ENCODE assay signal across 1 cellular context in the genomic region with DNA sequence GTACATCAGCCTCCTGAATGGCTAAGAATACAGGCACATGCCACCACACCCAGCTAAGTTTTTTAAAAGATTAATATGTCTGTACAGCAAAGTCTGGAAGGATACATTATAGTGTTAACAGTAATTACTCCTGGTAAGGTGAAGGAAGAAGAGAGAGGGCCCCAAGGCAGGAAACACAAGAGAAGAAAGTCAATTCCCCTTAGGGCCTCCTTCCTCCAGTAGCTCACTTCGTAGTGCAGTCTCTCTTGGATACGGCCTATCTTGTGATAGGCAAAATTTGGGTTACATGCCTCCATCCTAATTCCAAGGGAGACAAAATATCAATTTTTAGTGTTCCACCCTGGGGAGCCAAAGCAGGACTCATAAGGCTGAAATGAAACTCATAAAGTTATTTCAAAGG.
TF ChIP-seq lines count a peak whose summit lies in the region.

No MANE protein-coding gene starts in this region.

TF ChIP-seq in HepG2, 621 proteins besides CTCF, POLR2A, EP300 and RAD21 (continued from another document):
- TF ChIP-seq SSRP1 (CRISPR knock-in tag; IDR thresholded peaks at IDR 0.05) (no peak), ZNF547 (CRISPR knock-in tag; IDR thresholded peaks at IDR 0.05) (no peak), ZSCAN25 (CRISPR knock-in tag; IDR thresholded peaks at IDR 0.05) (no peak), ZNF143 (CRISPR knock-in tag; IDR thresholded peaks at IDR 0.05) (no peak), MLLT10 (CRISPR knock-in tag; IDR thresholded peaks at IDR 0.05) (no peak), ZNF749 (CRISPR knock-in tag; IDR thresholded peaks at IDR 0.05; ENCODE audit: borderline replicate concordance) (no peak), KAT2B (IDR thresholded peaks at IDR 0.05; ENCODE audit: borderline replicate concordance, low read depth, low read length) (no peak), ZNF557 (CRISPR knock-in tag; IDR thresholded peaks at IDR 0.05) (no peak), ZBTB33 (CRISPR knock-in tag; IDR thresholded peaks at IDR 0.05) (no peak), ZNF839 (CRISPR knock-in tag; IDR thresholded peaks at IDR 0.05; ENCODE audit: borderline replicate concordance) (no peak), SIN3A (IDR thresholded peaks at IDR 0.05; ENCODE audit: borderline replicate concordance, low read depth, low read length) (no peak), KLF6 (CRISPR knock-in tag; IDR thresholded peaks at IDR 0.05) (no peak), NR2C2 (CRISPR knock-in tag; IDR thresholded peaks at IDR 0.05; ENCODE audit: borderline replicate concordance) (no peak)
- TF ChIP-seq, protein P1, sequence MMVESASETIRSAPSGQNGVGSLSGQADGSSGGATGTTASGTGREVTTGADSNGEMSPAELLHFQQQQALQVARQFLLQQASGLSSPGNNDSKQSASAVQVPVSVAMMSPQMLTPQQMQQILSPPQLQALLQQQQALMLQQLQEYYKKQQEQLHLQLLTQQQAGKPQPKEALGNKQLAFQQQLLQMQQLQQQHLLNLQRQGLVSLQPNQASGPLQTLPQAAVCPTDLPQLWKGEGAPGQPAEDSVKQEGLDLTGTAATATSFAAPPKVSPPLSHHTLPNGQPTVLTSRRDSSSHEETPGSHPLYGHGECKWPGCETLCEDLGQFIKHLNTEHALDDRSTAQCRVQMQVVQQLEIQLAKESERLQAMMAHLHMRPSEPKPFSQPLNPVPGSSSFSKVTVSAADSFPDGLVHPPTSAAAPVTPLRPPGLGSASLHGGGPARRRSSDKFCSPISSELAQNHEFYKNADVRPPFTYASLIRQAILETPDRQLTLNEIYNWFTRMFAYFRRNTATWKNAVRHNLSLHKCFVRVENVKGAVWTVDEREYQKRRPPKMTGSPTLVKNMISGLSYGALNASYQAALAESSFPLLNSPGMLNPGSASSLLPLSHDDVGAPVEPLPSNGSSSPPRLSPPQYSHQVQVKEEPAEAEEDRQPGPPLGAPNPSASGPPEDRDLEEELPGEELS (CRISPR knock-in tag; IDR thresholded peaks at IDR 0.05) = no peak
TF ChIP-seq in HepG2: peak in this region for 0.
